Comparison of ENCODE assay signal across 21 cellular contexts in the genomic region with DNA sequence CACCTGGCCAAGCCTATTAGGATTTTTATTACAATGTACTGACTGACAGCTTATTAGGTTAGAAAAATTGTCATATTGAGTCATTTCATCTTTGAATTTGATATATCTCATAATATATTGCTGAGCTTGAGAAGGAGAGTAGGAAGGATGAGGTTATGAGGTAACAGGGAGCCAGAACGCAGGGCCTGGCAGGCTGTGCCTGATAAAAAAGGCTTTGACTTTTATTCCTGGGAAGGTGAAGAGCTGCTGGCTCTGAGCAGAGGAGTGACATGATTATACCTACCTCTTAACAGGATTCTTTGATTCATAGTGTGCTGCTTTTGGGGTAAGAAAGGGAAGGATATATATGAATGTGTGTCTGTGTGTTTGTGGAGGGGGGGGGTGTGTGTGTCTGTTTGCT.
A peak's percentile ranks its signal among the peaks of the same experiment; 100 is the strongest.
DNase-seq lines count a peak whose midpoint lies in the region; ATAC-seq and TF ChIP-seq lines count a peak whose summit lies in the region.
"Had no signal": no experiment of that assay in that cellular context is flagged by ENCODE, and none has a peak within 500 bp of the region (broad histone marks: within the 10 kb centered on the region; RNA-seq: fewer than 3 reads in every experiment).

No MANE protein-coding gene starts in this region.

- DNase-seq in activated CD8-positive, alpha-beta T cell treated with anti-CD3 and anti-CD28 coated beads for 36 hours = no peak
- DNase-seq in activated CD8-positive, alpha-beta T cell treated with anti-CD3 and anti-CD28 coated beads, Interleukin-2, amount 10 ng/mL, durations not matched to agents 7 days and 5 days = no peak
- no peak for DNase-seq in heart left ventricle
- DNase-seq in cardiac septum (ENCODE audit: low spot score) = no peak
- DNase-seq in central memory CD8-positive, alpha-beta T cell (ENCODE audit: low spot score in 2 of 2) = no peak
- DNase-seq in testis = no peak
- no peak for DNase-seq in NOMO-1 treated with DMSO at 0.1 percent for 48 hours (lab: John Stamatoyannopoulos, UW; ENCODE audit: unreplicated experiment)
- DNase-seq: BE2C; CD4-positive, CD25-positive, alpha-beta regulatory T cell; DMS153; GDM1; H7; MG63; NCI-H1048; NCI-H1436; NCI-H1930; NCI-H226; NCI-H524; NCI-H82; PC-9 had no signal

- POLR2A ChIA-PET in activated CD8-positive, alpha-beta T cell treated with anti-CD3 and anti-CD28 coated beads for 36 hours (lab: Charles Lee) = interaction anchor here (0.6 to 0.8 kb wide), 3 partner anchors 30 to 220 kb away, joined by 3 read pairs; no protein-coding TSS in a partner anchor
- POLR2A ChIA-PET in activated CD8-positive, alpha-beta T cell treated with anti-CD3 and anti-CD28 coated beads, Interleukin-2, amount 10 ng/mL, durations not matched to agents 7 days and 5 days (lab: Charles Lee) = no interaction called here

- no peaks in the 10 kb centered on the region for H3K27me3 ChIP-seq in heart left ventricle
- H3K27me3 ChIP-seq in testis = no peaks in the 10 kb centered on the region
- H3K27me3 ChIP-seq: BE2C, MG63 had no signal

- no peaks in the 10 kb centered on the region for H3K9me3 ChIP-seq in heart left ventricle
- no peaks in the 10 kb centered on the region for H3K9me3 ChIP-seq in testis
- H3K9me3 ChIP-seq: BE2C, MG63 had no signal

- WGBS in heart left ventricle, 4 donors = 55 to 73% (median 68%) methylated on average over 1 of the region's 1 CpG
- 55 to 86% methylated on average over 1 of the region's 1 CpG for WGBS in testis, 2 donors

- peaks cover 4% of the 10 kb centered on the region for H3K4me1 Mint-ChIP-seq in activated CD8-positive, alpha-beta T cell treated with anti-CD3 and anti-CD28 coated beads for 36 hours (ENCODE audit: low read depth)
- H3K4me1 Mint-ChIP-seq in activated CD8-positive, alpha-beta T cell treated with anti-CD3 and anti-CD28 coated beads, Interleukin-2, amount 10 ng/mL, durations not matched to agents 7 days and 5 days (ENCODE audit: low read depth) = peaks cover 7% of the 10 kb centered on the region
- no peaks in the 10 kb centered on the region for H3K4me1 Mint-ChIP-seq in central memory CD8-positive, alpha-beta T cell

- H3K4me3 ChIP-seq in heart left ventricle = no peak overlapping the region
- no peak overlapping the region for H3K4me3 ChIP-seq in testis
- H3K4me3 ChIP-seq: MG63, PC-9 had no signal

- no peak for ATAC-seq in activated CD8-positive, alpha-beta T cell treated with anti-CD3 and anti-CD28 coated beads for 36 hours
- no peak for ATAC-seq in activated CD8-positive, alpha-beta T cell treated with anti-CD3 and anti-CD28 coated beads, Interleukin-2, amount 10 ng/mL, durations not matched to agents 7 days and 5 days
- ATAC-seq in heart left ventricle = peak in 3 of 4 donors; percentile 48 to 67 (median 54)
- ATAC-seq in central memory CD8-positive, alpha-beta T cell (replicated peaks; ENCODE audit: extremely low read depth, poor library complexity, severe bottlenecking) = no peak

- peaks cover 0 to 23% (median 0%) of the 10 kb centered on the region in 9 donors for H3K36me3 ChIP-seq in heart left ventricle
- H3K36me3 ChIP-seq in testis (ENCODE audit: low read depth, missing control alignments) = no peaks in the 10 kb centered on the region
- H3K36me3 ChIP-seq: BE2C, MG63 had no signal

- no peak overlapping the region for H3K27ac ChIP-seq in heart left ventricle
- H3K27ac ChIP-seq in testis = peak overlapping the region; percentile 76 to 89
- H3K27ac ChIP-seq: PC-9, RWPE1 had no signal

- peaks cover 40% of the 10 kb centered on the region for H3K36me3 Mint-ChIP-seq in activated CD8-positive, alpha-beta T cell treated with anti-CD3 and anti-CD28 coated beads for 36 hours (ENCODE audit: low read depth)
- peaks cover 53% of the 10 kb centered on the region for H3K36me3 Mint-ChIP-seq in activated CD8-positive, alpha-beta T cell treated with anti-CD3 and anti-CD28 coated beads, Interleukin-2, amount 10 ng/mL, durations not matched to agents 7 days and 5 days (ENCODE audit: low read depth)
- H3K36me3 Mint-ChIP-seq in central memory CD8-positive, alpha-beta T cell (ENCODE audit: insufficient read depth) = peaks cover 56% of the 10 kb centered on the region

- H3K4me1 ChIP-seq in heart left ventricle = peaks cover 0 to 12% (median 0%) of the 10 kb centered on the region in 12 donors
- peaks cover 6% of the 10 kb centered on the region for H3K4me1 ChIP-seq in testis
- H3K4me1 ChIP-seq: BE2C had no signal

- H3K9me3 Mint-ChIP-seq in activated CD8-positive, alpha-beta T cell treated with anti-CD3 and anti-CD28 coated beads for 36 hours = no peaks in the 10 kb centered on the region
- H3K9me3 Mint-ChIP-seq in activated CD8-positive, alpha-beta T cell treated with anti-CD3 and anti-CD28 coated beads, Interleukin-2, amount 10 ng/mL, durations not matched to agents 7 days and 5 days (ENCODE audit: insufficient read depth) = no peaks in the 10 kb centered on the region
- H3K9me3 Mint-ChIP-seq in central memory CD8-positive, alpha-beta T cell = no peaks in the 10 kb centered on the region

- TF ChIP-seq CTCF in activated CD8-positive, alpha-beta T cell treated with anti-CD3 and anti-CD28 coated beads for 36 hours (IDR thresholded peaks at IDR 0.05) = no peak
- no peak for TF ChIP-seq CTCF in heart left ventricle (IDR thresholded peaks at IDR 0.05)
- no peak for TF ChIP-seq CTCF in testis (IDR thresholded peaks at IDR 0.05)

- no peak for TF ChIP-seq POLR2A in heart left ventricle (IDR thresholded peaks at IDR 0.05)
- TF ChIP-seq POLR2A in testis (IDR thresholded peaks at IDR 0.05) = no peak

- no peaks in the 10 kb centered on the region for H3K27me3 Mint-ChIP-seq in activated CD8-positive, alpha-beta T cell treated with anti-CD3 and anti-CD28 coated beads for 36 hours
- H3K27me3 Mint-ChIP-seq in activated CD8-positive, alpha-beta T cell treated with anti-CD3 and anti-CD28 coated beads, Interleukin-2, amount 10 ng/mL, durations not matched to agents 7 days and 5 days (ENCODE audit: low read depth) = no peaks in the 10 kb centered on the region
- no peaks in the 10 kb centered on the region for H3K27me3 Mint-ChIP-seq in central memory CD8-positive, alpha-beta T cell
- H3K27me3 Mint-ChIP-seq: CD4-positive, CD25-positive, alpha-beta regulatory T cell had no signal

- CTCF ChIA-PET in activated CD8-positive, alpha-beta T cell treated with anti-CD3 and anti-CD28 coated beads for 36 hours (lab: Charles Lee) = interaction anchor here (1.0 kb wide), 1 partner anchor 10 kb away, joined by 3 read pairs; no protein-coding TSS in a partner anchor
- CTCF ChIA-PET in activated CD8-positive, alpha-beta T cell treated with anti-CD3 and anti-CD28 coated beads, Interleukin-2, amount 10 ng/mL, durations not matched to agents 7 days and 5 days (lab: Charles Lee) = interaction anchor here (1.3 kb wide), 1 partner anchor 9 kb away, joined by 3 read pairs; no protein-coding TSS in a partner anchor

- intact Hi-C loops in activated CD8-positive, alpha-beta T cell treated with anti-CD3 and anti-CD28 coated beads for 36 hours (cut with micrococcal nuclease) = no loop called here
- intact Hi-C loops in heart left ventricle (cut with DNase I) (no loop called here), cardiac septum (cut with DNase I) (no loop called here), testis (cut with DNase I; ENCODE audit: low total_unique reads) (loop anchor here (10.0 kb wide), 1 partner anchor 58 kb away; no protein-coding TSS in a partner anchor)

- H3K4me3 Mint-ChIP-seq in activated CD8-positive, alpha-beta T cell treated with anti-CD3 and anti-CD28 coated beads for 36 hours = no peak overlapping the region
- H3K4me3 Mint-ChIP-seq in activated CD8-positive, alpha-beta T cell treated with anti-CD3 and anti-CD28 coated beads, Interleukin-2, amount 10 ng/mL, durations not matched to agents 7 days and 5 days = no peak overlapping the region
- no peak overlapping the region for H3K4me3 Mint-ChIP-seq in central memory CD8-positive, alpha-beta T cell
- H3K4me3 Mint-ChIP-seq: CD4-positive, CD25-positive, alpha-beta regulatory T cell had no signal

- peak overlapping the region; percentile 0 for H3K27ac Mint-ChIP-seq in activated CD8-positive, alpha-beta T cell treated with anti-CD3 and anti-CD28 coated beads for 36 hours
- H3K27ac Mint-ChIP-seq in activated CD8-positive, alpha-beta T cell treated with anti-CD3 and anti-CD28 coated beads, Interleukin-2, amount 10 ng/mL, durations not matched to agents 7 days and 5 days = no peak overlapping the region
- peak overlapping the region; percentile 37 for H3K27ac Mint-ChIP-seq in central memory CD8-positive, alpha-beta T cell (ENCODE audit: low read depth)

Comparison
In these comparisons a context has a peak if more than half of its experiments do, and no peak if none do; other contexts are left out.
1. ATAC-seq: peak in heart left ventricle (3 of 4); none in activated CD8-positive, alpha-beta T cell treated with anti-CD3 and anti-CD28 coated beads for 36 hours (single experiment), activated CD8-positive, alpha-beta T cell treated with anti-CD3 and anti-CD28 coated beads, Interleukin-2, amount 10 ng/mL, durations not matched to agents 7 days and 5 days (single experiment) and central memory CD8-positive, alpha-beta T cell (single experiment).
2. H3K27ac ChIP-seq: peak in testis (2 of 2); none in heart left ventricle (0 of 12).